ENCODE assay signal across 7 cellular contexts in the genomic region with DNA sequence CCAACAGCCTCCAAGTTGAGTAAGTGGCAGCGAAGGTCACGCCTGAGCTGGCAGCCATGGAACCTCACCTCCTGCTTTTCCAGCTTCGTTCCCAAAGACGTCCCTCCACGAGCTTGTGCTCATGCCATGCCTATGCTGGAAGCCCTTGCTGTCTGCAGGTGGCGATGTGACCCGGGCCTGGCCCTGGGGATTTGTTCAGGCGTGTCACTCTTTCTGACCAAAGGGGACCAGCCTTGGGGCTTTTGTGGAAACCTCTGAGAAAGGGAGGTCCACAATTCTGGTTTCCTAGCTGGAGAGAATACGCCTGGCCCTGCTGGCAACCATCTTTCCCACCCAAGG.
DNase-seq lines count a peak whose midpoint lies in the region; ATAC-seq, FAIRE-seq and TF ChIP-seq lines count a peak whose summit lies in the region.
"Not testable (repeated sequence)": the region's sequence is repeated elsewhere in the genome, so short reads cannot be mapped to it uniquely, and the experiment has no call there.

No MANE protein-coding gene starts in this region.

- H3K4me2 ChIP-seq in GM12878 (ENCODE audit: control insufficient read depth, insufficient read depth) = not testable (repeated sequence)

- intact Hi-C loops in Panc1 (cut with micrococcal nuclease; ENCODE audit: unreplicated experiment); GM12878 (cut with micrococcal nuclease; ENCODE audit: unreplicated experiment); left lung (cut with DNase I): not testable (repeated sequence)

- in situ Hi-C loops in Panc1 (cut with HindIII; ENCODE audit: low pct_unique_long_range_greater_than_20kb, low sequenced_read_pairs); GM12878 (cut with MboI): not testable (repeated sequence)

- TF ChIP-seq RAD21 in GM12878 (IDR thresholded peaks at IDR 0.05; ENCODE audit: insufficient read depth, low read depth, low read length) = not testable (repeated sequence)

- not testable (repeated sequence) for TF ChIP-seq EP300 in GM12878 (IDR thresholded peaks at IDR 0.05; ENCODE audit: borderline replicate concordance in 1 of 2, control insufficient read depth in 1 of 2, low read depth in 2 of 2, low read length in 2 of 2)

- not testable (repeated sequence) for H3K27ac ChIP-seq in Panc1 (ENCODE audit: low read length); GM12878 (ENCODE audit: control insufficient read depth, insufficient read depth); left lung

- 21% methylated on average over 7 of the region's 9 CpGs for WGBS in GM12878 (ENCODE audit: insufficient coverage, insufficient replicate concordance, low lambda C conversion rate, missing lambda C conversion rate)

- not testable (repeated sequence) for H3K27me3 ChIP-seq in Panc1 (ENCODE audit: control insufficient read depth, insufficient read depth, low read length); GM12878 (replicated peaks in 1 of 2; ENCODE audit: control insufficient read depth in 2 of 2, insufficient read depth in 2 of 2, low read length in 1 of 2); left lung

- peak; percentile 51 for ATAC-seq in GM18511 (IDR thresholded peaks at IDR 0.05; ENCODE audit: unreplicated experiment)
- ATAC-seq in HG02798 (IDR thresholded peaks at IDR 0.05; ENCODE audit: poor library complexity, unreplicated experiment) = peak; percentile 63
- peak; percentile 82 for ATAC-seq in Panc1
- peak; percentile 85 for ATAC-seq in GM12878
- peak; percentile 22 for ATAC-seq in esophagus mucosa
- ATAC-seq in left lung = peak; percentile 22
- peak; percentile 42 for ATAC-seq in stimulated activated memory B cell treated with anti-CD40 and anti-IgM and Interleukin-4, amounts not matched to agents 10 μg/mL and 1 μg/mL and 100 μg/mL, for 72 hours

- RAD21 ChIA-PET in GM12878 (lab: Charles Lee; ENCODE audit: unreplicated experiment) = not testable (repeated sequence)

- not testable (repeated sequence) for FAIRE-seq in GM12878 (lab: Jason Lieb, UNC)

- POLR2A ChIA-PET in Panc1 (lab: Charles Lee); GM12878 (lab: Charles Lee): not testable (repeated sequence)

- not testable (repeated sequence) for H3K36me3 ChIP-seq in Panc1 (ENCODE audit: control insufficient read depth, insufficient read depth, low read length); GM12878 (ENCODE audit: control insufficient read depth in 2 of 2, insufficient read depth in 2 of 2, low read length in 1 of 2); left lung

- not testable (repeated sequence) for DNase-seq in Panc1 (ENCODE audit: low read depth, low spot score); GM12878 (ENCODE audit: low read depth, low spot score); left lung

- CTCF ChIA-PET in Panc1 (lab: Charles Lee); GM12878 (lab: Yijun Ruan, JAX): not testable (repeated sequence)

- H3K4me3 Mint-ChIP-seq in stimulated activated memory B cell treated with anti-CD40 and anti-IgM and Interleukin-4, amounts not matched to agents 10 μg/mL and 1 μg/mL and 100 μg/mL, for 72 hours = not testable (repeated sequence)

- not testable (repeated sequence) for H3K79me2 ChIP-seq in GM12878 (ENCODE audit: control insufficient read depth, insufficient read depth, low read length)

- not testable (repeated sequence) for TF ChIP-seq CTCF in Panc1 (IDR thresholded peaks at IDR 0.05); GM12878 (IDR thresholded peaks at IDR 0.05 in 2 of 3, conservative IDR thresholded peaks at IDR 0.05 in 1 of 3; ENCODE audit: control insufficient read depth in 2 of 3, extremely low read depth in 1 of 3, insufficient read depth in 1 of 3, low read depth in 3 of 3, low read length in 3 of 3); left lung (IDR thresholded peaks at IDR 0.05)

- H3K36me3 Mint-ChIP-seq in stimulated activated memory B cell treated with anti-CD40 and anti-IgM and Interleukin-4, amounts not matched to agents 10 μg/mL and 1 μg/mL and 100 μg/mL, for 72 hours = not testable (repeated sequence)

- not testable (repeated sequence) for H3K27me3 Mint-ChIP-seq in stimulated activated memory B cell treated with anti-CD40 and anti-IgM and Interleukin-4, amounts not matched to agents 10 μg/mL and 1 μg/mL and 100 μg/mL, for 72 hours

- H3K27ac Mint-ChIP-seq in stimulated activated memory B cell treated with anti-CD40 and anti-IgM and Interleukin-4, amounts not matched to agents 10 μg/mL and 1 μg/mL and 100 μg/mL, for 72 hours = not testable (repeated sequence)

- not testable (repeated sequence) for TF ChIP-seq POLR2A in GM12878 (IDR thresholded peaks at IDR 0.05; ENCODE audit: low read depth, low read length)

- not testable (repeated sequence) for H3K4me1 ChIP-seq in Panc1 (ENCODE audit: control insufficient read depth, insufficient read depth, low read length); GM12878 (ENCODE audit: control insufficient read depth, insufficient read depth, low read length); left lung

- not testable (repeated sequence) for H3K9me3 Mint-ChIP-seq in stimulated activated memory B cell treated with anti-CD40 and anti-IgM and Interleukin-4, amounts not matched to agents 10 μg/mL and 1 μg/mL and 100 μg/mL, for 72 hours

- SMC1A ChIA-PET in GM12878 (lab: Charles Lee; ENCODE audit: uncharacterized antibody, unreplicated experiment) = not testable (repeated sequence)

- H2AFZ ChIP-seq in GM12878 (ENCODE audit: control insufficient read depth, low read depth, low read length) = not testable (repeated sequence)

- not testable (repeated sequence) for H3K9ac ChIP-seq in GM12878 (ENCODE audit: control insufficient read depth, insufficient read depth, low read length)

- not testable (repeated sequence) for H4K20me1 ChIP-seq in GM12878 (ENCODE audit: control insufficient read depth, insufficient read depth)

- H3K9me3 ChIP-seq in Panc1 (ENCODE audit: control insufficient read depth, insufficient read depth, low read depth, low read length); GM12878 (replicated peaks; ENCODE audit: control insufficient read depth, insufficient read depth, low read length); left lung: not testable (repeated sequence)

- not testable (repeated sequence) for H3K4me3 ChIP-seq in Panc1 (ENCODE audit: low read depth in 2 of 2, low read length in 2 of 2); GM12878; left lung

- not testable (repeated sequence) for H3K4me1 Mint-ChIP-seq in stimulated activated memory B cell treated with anti-CD40 and anti-IgM and Interleukin-4, amounts not matched to agents 10 μg/mL and 1 μg/mL and 100 μg/mL, for 72 hours

- not testable (repeated sequence) for BruUV-seq in Panc1 (replicated peaks; lab: Mats Ljungman, UMichigan); GM12878 (replicated peaks; lab: Mats Ljungman, UMichigan)

Comparison
In these comparisons a context has a peak if more than half of its experiments do, and no peak if none do; other contexts are left out.
1. ATAC-seq: peak in every context shown above with its lines; median percentile 85 in GM12878; 82 in Panc1; 63 in HG02798; 51 in GM18511; 42 in stimulated activated memory B cell treated with anti-CD40 and anti-IgM and Interleukin-4, amounts not matched to agents 10 μg/mL and 1 μg/mL and 100 μg/mL, for 72 hours; 22 in esophagus mucosa; 22 in left lung.